Comparison of ENCODE assay signal across 10 cellular contexts in genomic region chr4:105280338-105280809, GRCh38.
DNase-seq lines count a peak whose midpoint lies in the region; ATAC-seq and TF ChIP-seq lines count a peak whose summit lies in the region.
"Had no signal": no experiment of that assay in that cellular context is flagged by ENCODE, and none has a peak within 500 bp of the region (broad histone marks: within the 10 kb centered on the region; RNA-seq: fewer than 3 reads in every experiment).

No MANE protein-coding gene starts in this region.

- CTCF ChIA-PET in RWPE1 (lab: Yijun Ruan, JAX) = interaction anchor here (0.5 kb wide), 1 partner anchor 427 kb away, joined by 4 read pairs; no protein-coding TSS in a partner anchor

- H3K4me3 ChIP-seq in osteoblast (ENCODE audit: insufficient read depth, low read length) = no peak overlapping the region
- no peak overlapping the region for H3K4me3 ChIP-seq in colonic mucosa
- H3K4me3 ChIP-seq: suprapubic skin had no signal

- intact Hi-C loops in colonic mucosa (cut with DNase I) = no loop called here

- H3K9ac ChIP-seq in colonic mucosa (ENCODE audit: low read depth in 2 of 2, low read length in 2 of 2) = no peak overlapping the region

- H3K27ac ChIP-seq in RWPE1 (no peak overlapping the region), osteoblast (ENCODE audit: low read depth, low read length) (peak overlapping the region; percentile 55), colonic mucosa (no peak overlapping the region)
- H3K27ac ChIP-seq: suprapubic skin had no signal

- peak; percentile 99 for DNase-seq in GM04503 (ENCODE audit: low read depth)
- DNase-seq in RWPE1 (ENCODE audit: low spot score) = peak; percentile 10
- peak; percentile 100 for DNase-seq in fibroblast of peridontal ligament (ENCODE audit: extremely low read depth)
- peak; percentile 74 for DNase-seq in osteoblast (ENCODE audit: insufficient read length, low spot score, missing footprints)
- DNase-seq in colonic mucosa = no peak
- no peak for DNase-seq in hippocampal formation (lab: John Stamatoyannopoulos, UW)
- DNase-seq: T-cell had no signal

- peak overlapping the region; percentile 11 for H3K4me2 ChIP-seq in osteoblast (ENCODE audit: insufficient read depth, low read length)

- POLR2A ChIA-PET in RWPE1 (lab: Yijun Ruan, JAX; ENCODE audit: low non-redundant PET) = no interaction called here

- no peaks in the 10 kb centered on the region for H4K20me1 ChIP-seq in osteoblast (ENCODE audit: insufficient read depth, low read length)

- H3K4me1 ChIP-seq in osteoblast (ENCODE audit: insufficient read depth, low read length) (peaks cover 10% of the 10 kb centered on the region), colonic mucosa (no peaks in the 10 kb centered on the region)
- H3K4me1 ChIP-seq: suprapubic skin had no signal

- no peaks in the 10 kb centered on the region for H3K79me2 ChIP-seq in osteoblast (ENCODE audit: insufficient read depth, low read length)

- ATAC-seq in HG02763 (IDR thresholded peaks at IDR 0.05; ENCODE audit: unreplicated experiment) (no peak), HG02678 (IDR thresholded peaks at IDR 0.05; ENCODE audit: unreplicated experiment) (no peak)
- ATAC-seq: T-cell had no signal

- peaks cover 14% of the 10 kb centered on the region for H3K36me3 ChIP-seq in osteoblast (ENCODE audit: insufficient read depth, low read length)
- peaks cover 8% of the 10 kb centered on the region for H3K36me3 ChIP-seq in colonic mucosa

- H3K9me3 ChIP-seq in osteoblast (ENCODE audit: low read depth, low read length) (no peaks in the 10 kb centered on the region), colonic mucosa (no peaks in the 10 kb centered on the region)
- H3K9me3 ChIP-seq: suprapubic skin had no signal

- no peak overlapping the region for H2AFZ ChIP-seq in osteoblast (ENCODE audit: low read length)

- TF ChIP-seq CTCF in RWPE1 (conservative IDR thresholded peaks at IDR 0.05; ENCODE audit: low read depth) (no peak), osteoblast (IDR thresholded peaks at IDR 0.05; ENCODE audit: extremely low read depth, low read depth, low read length) (no peak), colonic mucosa (IDR thresholded peaks at IDR 0.05) (no peak)

- H3K27me3 ChIP-seq in osteoblast (ENCODE audit: insufficient read depth, low read length) (no peaks in the 10 kb centered on the region), colonic mucosa (no peaks in the 10 kb centered on the region)
- H3K27me3 ChIP-seq: suprapubic skin had no signal

Comparison
In these comparisons a context has a peak if more than half of its experiments do, and no peak if none do; other contexts are left out.
1. DNase-seq: peak in GM04503 (single experiment), RWPE1 (single experiment), fibroblast of peridontal ligament (single experiment) and osteoblast (single experiment); none in colonic mucosa (single experiment) and hippocampal formation (0 of 2).